ENCODE assay signal across 25 cellular contexts in the genomic region with DNA sequence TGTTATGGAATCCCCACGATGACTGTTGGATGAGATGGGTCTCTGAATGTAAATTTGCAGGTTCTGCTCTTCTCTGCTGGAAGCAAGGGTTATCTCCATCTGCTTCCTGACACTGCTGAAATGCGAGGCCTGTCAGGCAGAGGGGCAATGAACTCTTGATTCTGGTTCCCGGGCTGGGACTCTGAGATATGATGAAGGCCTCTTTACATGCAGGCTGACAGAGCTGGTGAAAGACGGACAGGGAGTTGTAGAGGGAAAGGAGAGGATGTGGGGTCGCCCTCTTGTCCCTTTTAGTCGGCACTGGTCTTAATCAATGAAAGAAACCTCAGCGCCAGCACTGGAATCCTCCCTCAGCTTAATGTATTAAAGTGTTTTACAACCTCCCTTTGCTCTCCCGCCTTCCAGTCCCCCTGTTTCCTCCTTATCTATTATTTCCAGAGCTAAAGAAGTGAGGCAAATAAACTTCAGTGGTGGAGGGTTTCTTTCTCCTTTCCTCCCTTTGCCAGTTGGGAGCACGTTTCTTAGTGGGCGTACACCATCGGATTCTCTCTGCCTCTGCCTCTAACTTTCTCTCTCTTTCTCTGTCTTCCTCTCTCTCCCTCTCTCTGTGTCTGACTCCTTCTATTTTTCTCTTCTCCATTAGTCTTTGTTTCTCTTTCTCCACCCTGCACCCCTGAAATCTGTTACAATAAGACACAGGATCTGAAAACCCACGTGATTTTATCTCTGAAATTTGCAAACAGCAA.
DNase-seq lines count a peak whose midpoint lies in the region; ATAC-seq, FAIRE-seq and TF ChIP-seq lines count a peak whose summit lies in the region.
"Had no signal": no experiment of that assay in that cellular context is flagged by ENCODE, and none has a peak within 500 bp of the region (broad histone marks: within the 10 kb centered on the region; RNA-seq: fewer than 3 reads in every experiment).

No MANE protein-coding gene starts in this region.

- ATAC-seq in K562, result peak; percentile 91
- ATAC-seq: lower lobe of right lung; mucosa of descending colon; natural killer cell; Right ventricle myocardium inferior; stimulated activated naive B cell treated with anti-CD40 and anti-IgM and Interleukin-4, amounts not matched to agents 10 μg/mL and 1 μg/mL and 100 μg/mL, for 72 hours had no signal

- H3K23ac ChIP-seq in mesenchymal stem cell (ENCODE audit: low read length in 2 of 2) (peak overlapping the region in 1 of 2 experiments; percentile 93), neuronal stem cell (ENCODE audit: low read depth, low read length, poor library complexity) (no peak overlapping the region)

- H3K27me3 ChIP-seq in BLaER1 (no peaks in the 10 kb centered on the region), K562 (ENCODE audit: control insufficient read depth in 2 of 2, insufficient read depth in 2 of 2, low read length in 2 of 2) (no peaks in the 10 kb centered on the region), mesenchymal stem cell (ENCODE audit: control insufficient read depth in 1 of 2, insufficient read depth in 1 of 2, low read length in 2 of 2) (peaks cover 3 to 19% of the 10 kb centered on the region in 2 experiments), neuronal stem cell (ENCODE audit: control insufficient read depth in 3 of 3, insufficient read depth in 3 of 3, low read depth in 1 of 3, low read length in 3 of 3) (no peaks in the 10 kb centered on the region), MG63 (no peaks in the 10 kb centered on the region)

- peak; percentile 96 for FAIRE-seq in K562 (lab: Jason Lieb, UNC)
- FAIRE-seq: A204.1, GM18507, keratinocyte had no signal

- peak; percentile 78; the same call in 1 of the 2 replicates for TF ChIP-seq EP300 in K562 (IDR thresholded peaks at IDR 0.05; ENCODE audit: low read length)

- 0 out of 4 replicates have a peak, but pooled peaks of 1 of the 2 experiments have one; percentile 29 for TF ChIP-seq RAD21 in K562 (CRISPR knock-in tag; conservative IDR thresholded peaks at IDR 0.05 in 1 of 2, IDR thresholded peaks at IDR 0.05 in 1 of 2)

- TF ChIP-seq CTCF in K562 (IDR thresholded peaks at IDR 0.05 in 2 of 3, conservative IDR thresholded peaks at IDR 0.05 in 1 of 3; ENCODE audit: insufficient read depth in 2 of 3, low read depth in 1 of 3, low read length in 3 of 3), result no peak
- TF ChIP-seq CTCF in lower leg skin (IDR thresholded peaks at IDR 0.05), result no peak

- H2AFZ ChIP-seq in K562 (ENCODE audit: low read depth, low read length), result peak overlapping the region; percentile 90
- peak overlapping the region; percentile 81 for H2AFZ ChIP-seq in mesenchymal stem cell (ENCODE audit: low read depth, low read length)
- H2AFZ ChIP-seq in neuronal stem cell (ENCODE audit: low read length), result no peak overlapping the region
- H2AFZ ChIP-seq: GM23248 had no signal

- H3K14ac ChIP-seq in mesenchymal stem cell (ENCODE audit: low read length in 2 of 2) (peak overlapping the region in 1 of 2 experiments; percentile 65), neuronal stem cell (ENCODE audit: low read length) (no peak overlapping the region)

- no TSS peak for BruUV-seq in K562 (replicated peaks; lab: Mats Ljungman, UMichigan)

- TF ChIP-seq POLR2A in K562 (conservative IDR thresholded peaks at IDR 0.05), result peak; percentile 52
- no peak for TF ChIP-seq POLR2A in lower leg skin (IDR thresholded peaks at IDR 0.05)

- H2AK5ac ChIP-seq in mesenchymal stem cell (ENCODE audit: low read length, severe bottlenecking) (no peak overlapping the region), neuronal stem cell (ENCODE audit: low read depth, low read length) (no peak overlapping the region)

- peak overlapping the region; percentile 86 for H2BK15ac ChIP-seq in mesenchymal stem cell (ENCODE audit: low read depth, poor library complexity, severe bottlenecking)
- H2BK15ac ChIP-seq in neuronal stem cell (ENCODE audit: low read length), result no peak overlapping the region

- H3K4me3 ChIP-seq in BLaER1 (no peak overlapping the region), K562 (peak overlapping the region; percentile 16; the same call in 1 of the 2 replicates), mesenchymal stem cell (ENCODE audit: insufficient read depth in 1 of 2, low read depth in 1 of 2, low read length in 2 of 2) (no peak overlapping the region), neuronal stem cell (ENCODE audit: low read length in 2 of 2) (no peak overlapping the region), lower leg skin (ENCODE audit: low read depth, poor library complexity, severe bottlenecking) (no peak overlapping the region), MG63 (no peak overlapping the region)
- H3K4me3 ChIP-seq: GM23248, lower lobe of right lung, mucosa of descending colon had no signal

- H3K9me1 ChIP-seq in K562 (ENCODE audit: control insufficient read depth, insufficient read depth, low read length), result no peaks in the 10 kb centered on the region

- peaks cover 11% of the 10 kb centered on the region for H3K9me3 ChIP-seq in BLaER1
- H3K9me3 ChIP-seq in K562 (replicated peaks; ENCODE audit: control insufficient read depth, insufficient read depth, low read depth, low read length), result no peaks in the 10 kb centered on the region
- no peaks in the 10 kb centered on the region for H3K9me3 ChIP-seq in mesenchymal stem cell (ENCODE audit: control insufficient read depth, low read length)
- H3K9me3 ChIP-seq in neuronal stem cell (replicated peaks in 1 of 2; ENCODE audit: control insufficient read depth in 2 of 2, insufficient read depth in 1 of 2, low read depth in 1 of 2, low read length in 2 of 2), result no peaks in the 10 kb centered on the region
- H3K9me3 ChIP-seq in MG63, result no peaks in the 10 kb centered on the region
- H3K9me3 ChIP-seq: lower lobe of right lung, mucosa of descending colon had no signal

- H3K36me3 ChIP-seq in BLaER1 (no peaks in the 10 kb centered on the region), K562 (ENCODE audit: control insufficient read depth, insufficient read depth, low read length) (0 out of 3 replicates have a peak, but pooled peaks cover 5% of the 10 kb centered on the region), mesenchymal stem cell (ENCODE audit: control insufficient read depth in 1 of 2, insufficient read depth in 2 of 2, low read depth in 1 of 2, low read length in 2 of 2) (no peaks in the 10 kb centered on the region), neuronal stem cell (replicated peaks in 1 of 2; ENCODE audit: control insufficient read depth in 2 of 2, insufficient read depth in 2 of 2, low read length in 2 of 2) (no peaks in the 10 kb centered on the region), MG63 (no peaks in the 10 kb centered on the region)
- H3K36me3 ChIP-seq: lower lobe of right lung had no signal

- peaks cover 44% of the 10 kb centered on the region; the same call in 2 of the 3 replicates for H3K79me2 ChIP-seq in K562 (ENCODE audit: control insufficient read depth, insufficient read depth, low read length)

- POLR2A ChIA-PET in K562 (lab: Yijun Ruan, JAX), result interaction anchor here (0.6 to 2.9 kb wide), 5 partner anchors 10 to 143 kb away, joined by 3 to 8 read pairs (median 4); no protein-coding TSS in a partner anchor

- H2BK5ac ChIP-seq in mesenchymal stem cell (ENCODE audit: low read depth, low read length, poor library complexity, severe bottlenecking) (no peak overlapping the region), neuronal stem cell (ENCODE audit: low read length) (no peak overlapping the region)

- H3K27ac ChIP-seq in BLaER1 (no peak overlapping the region; the same call in 1 of the 2 replicates), K562 (ENCODE audit: extremely low read depth, low read depth, low read length) (peak overlapping the region; percentile 85), mesenchymal stem cell (ENCODE audit: low read length, poor library complexity, severe bottlenecking) (no peak overlapping the region), neuronal stem cell (replicated peaks; ENCODE audit: low read length) (no peak overlapping the region)
- H3K27ac ChIP-seq: GM23248, lower lobe of right lung had no signal

- H3K4me2 ChIP-seq in BLaER1, result peak overlapping the region; percentile 44
- peak overlapping the region; percentile 68 for H3K4me2 ChIP-seq in K562 (ENCODE audit: insufficient read depth, low read length)
- no peak overlapping the region for H3K4me2 ChIP-seq in mesenchymal stem cell (ENCODE audit: low read length, poor library complexity, severe bottlenecking)
- H3K4me2 ChIP-seq in neuronal stem cell (ENCODE audit: insufficient read depth, low read length, poor library complexity, severe bottlenecking), result no peak overlapping the region

- CTCF ChIA-PET in K562 (lab: Yijun Ruan, JAX; ENCODE audit: low intra/inter-chr PET ratio), result no interaction called here

- H3K9ac ChIP-seq in BLaER1 (no peak overlapping the region), K562 (ENCODE audit: insufficient read depth in 1 of 2, low read depth in 2 of 2, low read length in 2 of 2) (peak overlapping the region; percentile 46 to 68; a peak in 3 of 4 replicates), mesenchymal stem cell (ENCODE audit: low read length) (no peak overlapping the region), neuronal stem cell (ENCODE audit: low read depth, low read length, poor library complexity) (no peak overlapping the region)
- H3K9ac ChIP-seq: GM23248 had no signal

- in situ Hi-C loops in K562 (cut with MboI), result no loop called here

- peak overlapping the region; percentile 46 to 89 for H2BK12ac ChIP-seq in mesenchymal stem cell (ENCODE audit: low read length in 2 of 2)
- no peak overlapping the region for H2BK12ac ChIP-seq in neuronal stem cell (ENCODE audit: low read length)

- H3K4ac ChIP-seq in mesenchymal stem cell (ENCODE audit: low read depth in 1 of 2, low read length in 2 of 2) (peak overlapping the region in 1 of 2 experiments; percentile 24), neuronal stem cell (ENCODE audit: low read length) (no peak overlapping the region)

- H4K91ac ChIP-seq in mesenchymal stem cell (ENCODE audit: low read length), result no peak overlapping the region
- no peak overlapping the region for H4K91ac ChIP-seq in neuronal stem cell (ENCODE audit: low read depth, low read length, poor library complexity)

- H4K8ac ChIP-seq in mesenchymal stem cell (ENCODE audit: low read length), result peak overlapping the region; percentile 67
- no peak overlapping the region for H4K8ac ChIP-seq in neuronal stem cell (ENCODE audit: low read depth, low read length)

- DNase-seq in HuH-7.5 (ENCODE audit: low spot score) (peak; percentile 53), K562 (ENCODE audit: extremely low read depth in 1 of 4, low spot score in 3 of 4) (peak; percentile 79 to 93 (median 83)), mesenchymal stem cell (no peak), neuronal stem cell (ENCODE audit: low spot score) (no peak), lower leg skin (ENCODE audit: low spot score in 2 of 2) (no peak), MG63 (no peak), NCI-H510A (lab: John Stamatoyannopoulos, UW) (no peak)
- DNase-seq: activated CD4-positive, alpha-beta T cell treated with anti-CD3 and anti-CD28 coated beads, Interleukin-2, amount 10 ng/mL, durations not matched to agents 24 days and 14 days; activated effector memory CD4-positive, alpha-beta T cell treated with anti-CD3 and anti-CD28 coated beads, Interleukin-2, amount 50 U/mL, for 16 hours; activated T-cell treated with anti-CD3 and anti-CD28 coated beads, Interleukin-2, amount 50 U/mL, for 1 hour; CD4-positive, alpha-beta T cell; GM23248; lower lobe of right lung; mucosa of descending colon; natural killer cell; NCI-H2029 treated with DMSO at 0.1 percent for 48 hours; NCI-H526; NK-92 treated with Interleukin-12 subunit alpha and Interleukin-12 subunit beta, amount 100 ng/mL, for 24 hours; stimulated activated naive B cell treated with anti-CD40 and anti-IgM and Interleukin-4, amounts not matched to agents 10 μg/mL and 1 μg/mL and 100 μg/mL, for 72 hours; substantia nigra had no signal

- intact Hi-C loops in K562 (cut with micrococcal nuclease) (loop anchor here (1.0 kb wide), 1 partner anchor 16 kb away; no protein-coding TSS in a partner anchor), lower leg skin (cut with DNase I; ENCODE audit: low total_unique reads) (no loop called here)

- WGBS in K562 (ENCODE audit: insufficient coverage, low coverage, missing lambda C conversion rate), result 0% methylated on average over 12 of the region's 12 CpGs
- 15% methylated on average over 10 of the region's 12 CpGs for WGBS in mesenchymal stem cell
- no CpG with 5 or more reads among the region's 12 CpGs for WGBS in neuronal stem cell (ENCODE audit: extremely low coverage in 2 of 2, insufficient read length in 2 of 2, insufficient replicate concordance in 1 of 2), 2 donors
- WGBS in lower leg skin, 2 donors, result 55% methylated on average over 12 of the region's 12 CpGs

- H3K4me1 ChIP-seq in BLaER1, result peaks cover 62% of the 10 kb centered on the region
- peaks cover 3 to 36% of the 10 kb centered on the region in 2 experiments for H3K4me1 ChIP-seq in K562 (replicated peaks in 1 of 2; ENCODE audit: control insufficient read depth in 2 of 2, insufficient read depth in 2 of 2, low read length in 2 of 2)
- H3K4me1 ChIP-seq in mesenchymal stem cell (ENCODE audit: control insufficient read depth, insufficient read depth, low read depth, low read length), result no peaks in the 10 kb centered on the region
- H3K4me1 ChIP-seq in neuronal stem cell (ENCODE audit: control insufficient read depth in 2 of 2, insufficient read depth in 1 of 2, low read depth in 1 of 2, low read length in 2 of 2), result no peaks in the 10 kb centered on the region
- H3K4me1 ChIP-seq: lower lobe of right lung had no signal

- H3K79me1 ChIP-seq in mesenchymal stem cell (replicated peaks; ENCODE audit: low read length, poor library complexity, severe bottlenecking), result no peaks in the 10 kb centered on the region
- H3K79me1 ChIP-seq in neuronal stem cell (ENCODE audit: low read depth, low read length), result no peaks in the 10 kb centered on the region

- no peaks in the 10 kb centered on the region for H4K20me1 ChIP-seq in BLaER1
- no peaks in the 10 kb centered on the region for H4K20me1 ChIP-seq in K562 (replicated peaks; ENCODE audit: control insufficient read depth, insufficient read depth, low read length)

- peak overlapping the region; percentile 58 to 70 for H3K18ac ChIP-seq in mesenchymal stem cell (ENCODE audit: low read depth in 1 of 2, low read length in 2 of 2)
- H3K18ac ChIP-seq in neuronal stem cell (ENCODE audit: low read length), result no peak overlapping the region

- H2BK120ac ChIP-seq in mesenchymal stem cell (ENCODE audit: low read depth, low read length) (no peak overlapping the region), neuronal stem cell (ENCODE audit: low read depth, low read length) (no peak overlapping the region)

Comparison
In these comparisons a context has a peak if more than half of its experiments do, and no peak if none do; other contexts are left out.
1. H3K4me2 ChIP-seq: peak in BLaER1 (single experiment) and K562 (single experiment); none in mesenchymal stem cell (single experiment) and neuronal stem cell (single experiment).
2. H3K9ac ChIP-seq: peak in K562 (2 of 2); none in BLaER1 (single experiment), mesenchymal stem cell (single experiment) and neuronal stem cell (single experiment).
3. DNase-seq: peak in HuH-7.5 (single experiment) and K562 (4 of 4); none in mesenchymal stem cell (single experiment), neuronal stem cell (single experiment), lower leg skin (0 of 2), MG63 (single experiment) and NCI-H510A (single experiment).